In the genomic region with DNA sequence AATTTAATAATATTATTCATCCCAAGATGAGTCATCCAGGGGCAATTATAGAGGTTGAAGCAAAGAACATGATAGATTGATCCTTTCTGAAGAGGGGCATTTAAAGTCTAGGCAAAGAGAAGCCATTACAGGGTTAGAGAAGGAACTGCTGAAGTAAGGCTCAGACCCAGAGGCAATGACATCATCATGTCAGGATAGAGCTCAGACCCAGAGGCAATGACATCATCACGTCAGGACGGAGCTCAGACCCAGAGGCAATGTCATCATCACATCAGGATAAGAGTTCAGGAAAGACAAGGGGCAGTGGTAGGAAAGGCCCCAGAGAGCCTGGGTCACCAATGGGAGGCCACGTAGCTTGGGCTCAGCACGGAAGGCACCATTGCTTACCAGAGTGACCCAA, we compare ENCODE assay signal across 31 cellular contexts.
"Had no signal": no experiment of that assay in that cellular context is flagged by ENCODE, and none has a peak within 500 bp of the region (broad histone marks: within the 10 kb centered on the region; RNA-seq: fewer than 3 reads in every experiment).

No MANE protein-coding gene starts in this region.

- H3K9me3 ChIP-seq: esophagus squamous epithelium, gastroesophageal sphincter had no signal

- H3K4me1 ChIP-seq: esophagus squamous epithelium, gastroesophageal sphincter had no signal

- FAIRE-seq: astrocyte, bronchial epithelial cell, endometrium, endothelial cell of umbilical vein had no signal

- H3K36me3 ChIP-seq: brain microvascular endothelial cell, esophagus squamous epithelium, gastroesophageal sphincter, WERI-Rb-1 had no signal

- DNase-seq: activated B cell treated with CpG ODN at 0.5 μM for 24 hours; activated CD4-positive, alpha-beta T cell treated with anti-CD3 and anti-CD28 coated beads for 48 hours; activated CD4-positive, alpha-beta T cell treated with anti-CD3 and anti-CD28 coated beads, Interleukin-2, amount 50 U/mL, for 1 hour; activated CD4-positive, alpha-beta T cell treated with anti-CD3 and anti-CD28 coated beads, Interleukin-2, amount 50 U/mL, for 48 hours; activated CD8-positive, alpha-beta memory T cell treated with anti-CD3 and anti-CD28 coated beads for 24 hours; activated CD8-positive, alpha-beta T cell treated with anti-CD3 and anti-CD28 coated beads for 36 hours; activated effector memory CD4-positive, alpha-beta T cell treated with Interleukin-2 at 50 U/mL for 16 hours; activated gamma-delta T cell treated with Interleukin-2 at 50 U/mL for 16 hours; activated naive CD4-positive, alpha-beta T cell treated with anti-CD3 and anti-CD28 coated beads, Interleukin-2, amount 50 U/mL, for 16 hours; activated naive CD4-positive, alpha-beta T cell treated with Interleukin-2 at 50 U/mL for 16 hours; activated T-cell treated with anti-CD3 and anti-CD28 coated beads, Interleukin-2, amount 50 U/mL, for 4 hours; amniotic stem cell; anterior cingulate cortex; brain microvascular endothelial cell; cortex of kidney; dermis blood vessel endothelial cell; effector CD8-positive, alpha-beta T cell; esophagus squamous epithelium; foreskin melanocyte; T-helper 1 cell; T-helper 17 cell; T1000; WERI-Rb-1 had no signal

- H3K27me3 ChIP-seq: brain microvascular endothelial cell had no signal

- H3K27ac ChIP-seq: brain microvascular endothelial cell, epithelial cell of prostate, esophagus squamous epithelium, gastroesophageal sphincter, WERI-Rb-1 had no signal

- ATAC-seq: activated CD4-positive, CD25-positive, alpha-beta regulatory T cell treated with anti-CD3 and anti-CD28 coated beads, Interleukin-2, amount 50 U/mL, for 24 hours; activated CD8-positive, alpha-beta T cell treated with anti-CD3 and anti-CD28 coated beads for 36 hours; activated T-cell treated with anti-CD3 and anti-CD28 coated beads, Interleukin-2, amount 50 U/mL, for 4 hours; activated T-helper 17 cell treated with anti-CD3 and anti-CD28 coated beads, Interleukin-2, amount 50 U/mL, for 72 hours; gastroesophageal sphincter; T-helper 17 cell had no signal

- H3K4me3 ChIP-seq: esophagus squamous epithelium, gastroesophageal sphincter had no signal
